ENCODE assay signal across 12 cellular contexts in genomic region chr14:75793806-75794205, GRCh38.
DNase-seq lines count a peak whose midpoint lies in the region; ATAC-seq, FAIRE-seq and TF ChIP-seq lines count a peak whose summit lies in the region.
"Had no signal": no experiment of that assay in that cellular context is flagged by ENCODE, and none has a peak within 500 bp of the region (broad histone marks: within the 10 kb centered on the region; RNA-seq: fewer than 3 reads in every experiment).

No MANE protein-coding gene starts in this region.

- in situ Hi-C loops in GM12878 (cut with MboI) = no loop called here

- no peaks in the 10 kb centered on the region for H3K27me3 Mint-ChIP-seq in GM23338 (ENCODE audit: insufficient read depth, low read depth, poor library complexity)
- H3K27me3 Mint-ChIP-seq in WTC11 (ENCODE audit: low read depth) = no peaks in the 10 kb centered on the region

- peaks cover 1% of the 10 kb centered on the region; the same call in 2 of the 3 replicates for H3K4me1 Mint-ChIP-seq in GM23338
- peaks cover 2% of the 10 kb centered on the region for H3K4me1 Mint-ChIP-seq in WTC11

- H3K4me3 Mint-ChIP-seq in GM23338 = no peak overlapping the region
- H3K4me3 Mint-ChIP-seq in WTC11 = no peak overlapping the region

- H3K36me3 Mint-ChIP-seq in GM23338 (ENCODE audit: low read depth) (peaks cover 34% of the 10 kb centered on the region), WTC11 (peaks cover 21% of the 10 kb centered on the region)

- H3K9me3 ChIP-seq in GM12878 (replicated peaks; ENCODE audit: control insufficient read depth, insufficient read depth, low read length) = no peaks in the 10 kb centered on the region
- no peaks in the 10 kb centered on the region for H3K9me3 ChIP-seq in thyroid gland
- peaks cover 0 to 2% (median 0%) of the 10 kb centered on the region in 4 donors for H3K9me3 ChIP-seq in sigmoid colon

- no peak overlapping the region for H2AFZ ChIP-seq in GM23338
- H2AFZ ChIP-seq in GM12878 (ENCODE audit: control insufficient read depth, low read depth, low read length) = no peak overlapping the region

- no peak overlapping the region for H3K9ac ChIP-seq in GM12878 (ENCODE audit: control insufficient read depth, insufficient read depth, low read length)
- H3K9ac ChIP-seq: BLaER1 had no signal

- POLR2A ChIA-PET in GM12878 (lab: Charles Lee) = interaction anchor here (0.5 kb wide), 1 partner anchor 84 kb away, joined by 7 read pairs; no protein-coding TSS in a partner anchor
- POLR2A ChIA-PET in WTC11 (lab: Charles Lee) = no interaction called here

- H4K20me1 ChIP-seq in GM23338 (replicated peaks; ENCODE audit: insufficient read depth) = no peaks in the 10 kb centered on the region
- H4K20me1 ChIP-seq in GM12878 (ENCODE audit: control insufficient read depth, insufficient read depth) = no peaks in the 10 kb centered on the region
- H4K20me1 ChIP-seq: BLaER1 had no signal

- no peak for TF ChIP-seq RAD21 in GM12878 (IDR thresholded peaks at IDR 0.05; ENCODE audit: insufficient read depth, low read depth, low read length)

- no peaks in the 10 kb centered on the region for H3K36me3 ChIP-seq in GM23338 (ENCODE audit: insufficient read depth)
- no peaks in the 10 kb centered on the region for H3K36me3 ChIP-seq in GM12878 (ENCODE audit: control insufficient read depth in 2 of 2, insufficient read depth in 2 of 2, low read length in 1 of 2)
- no peaks in the 10 kb centered on the region for H3K36me3 ChIP-seq in thyroid gland
- no peaks in the 10 kb centered on the region for H3K36me3 ChIP-seq in sigmoid colon

- no peak overlapping the region for H3K27ac Mint-ChIP-seq in GM23338
- H3K27ac Mint-ChIP-seq in WTC11 = no peak overlapping the region

- H3F3A ChIP-seq in GM23338 (replicated peaks; ENCODE audit: low read depth) = no peaks in the 10 kb centered on the region

- intact Hi-C loops in GM12878 (cut with micrococcal nuclease; ENCODE audit: unreplicated experiment) = no loop called here
- intact Hi-C loops in thyroid gland (cut with DNase I) = no loop called here
- intact Hi-C loops in sigmoid colon (cut with DNase I) = loop anchor here (1.0 to 5.0 kb wide), 3 partner anchors 83 to 188 kb away; no protein-coding TSS in a partner anchor

- peaks cover 5% of the 10 kb centered on the region; the same call in 1 of the 3 replicates for H3K9me3 Mint-ChIP-seq in GM23338
- H3K9me3 Mint-ChIP-seq in WTC11 = peaks cover 23% of the 10 kb centered on the region

- no TSS peak for BruUV-seq in GM12878 (replicated peaks; lab: Mats Ljungman, UMichigan)

- ATAC-seq in GM23338 (no peak), GM12878 (no peak), left lobe of liver (peak; percentile 25), WTC11 (no peak)

- H3K4me3 ChIP-seq in GM23338 (no peak overlapping the region), GM12878 (no peak overlapping the region), thyroid gland (replicated peaks in 1 of 3) (no peak overlapping the region), sigmoid colon (no peak overlapping the region)
- H3K4me3 ChIP-seq: BLaER1 had no signal

- no peaks in the 10 kb centered on the region for H3K79me2 ChIP-seq in GM23338 (replicated peaks; ENCODE audit: insufficient read depth)
- no peaks in the 10 kb centered on the region for H3K79me2 ChIP-seq in GM12878 (ENCODE audit: control insufficient read depth, insufficient read depth, low read length)

- no peak overlapping the region for H3K27ac ChIP-seq in GM23338 (ENCODE audit: low read depth)
- no peak overlapping the region for H3K27ac ChIP-seq in GM12878 (ENCODE audit: control insufficient read depth, insufficient read depth)
- H3K27ac ChIP-seq in thyroid gland = no peak overlapping the region
- H3K27ac ChIP-seq in sigmoid colon = peak overlapping the region in 2 of 4 donors; percentile 31 to 57
- H3K27ac ChIP-seq: BLaER1 had no signal

- H3K27me3 ChIP-seq in GM23338 (ENCODE audit: insufficient read depth) (no peaks in the 10 kb centered on the region), GM12878 (replicated peaks in 1 of 2; ENCODE audit: control insufficient read depth in 2 of 2, insufficient read depth in 2 of 2, low read length in 1 of 2) (no peaks in the 10 kb centered on the region), thyroid gland (no peaks in the 10 kb centered on the region), sigmoid colon (no peaks in the 10 kb centered on the region)
- H3K27me3 ChIP-seq: BLaER1 had no signal

- SMC1A ChIA-PET in GM12878 (lab: Charles Lee; ENCODE audit: uncharacterized antibody, unreplicated experiment) = interaction anchor here (1.1 to 3.9 kb wide), 6 partner anchors 11 to 216 kb away, joined by 4 to 44 read pairs (median 6); no protein-coding TSS in a partner anchor

- TF ChIP-seq EP300 in GM12878 (IDR thresholded peaks at IDR 0.05; ENCODE audit: borderline replicate concordance in 1 of 2, control insufficient read depth in 1 of 2, low read depth in 2 of 2, low read length in 2 of 2) = no peak
- no peak for TF ChIP-seq EP300 in sigmoid colon (IDR thresholded peaks at IDR 0.05)

- CTCF ChIA-PET in GM12878 (lab: Yijun Ruan, JAX) = interaction anchor here (0.8 to 5.4 kb wide), 12 partner anchors 8 to 216 kb away, joined by 3 to 39 read pairs (median 4); partner anchors contain the start of genes FLVCR2 and TGFB3
- CTCF ChIA-PET in WTC11 (lab: Charles Lee) = interaction anchor here (0.7 to 2.2 kb wide), 14 partner anchors 8 to 263 kb away, joined by 3 to 14 read pairs (median 4); no protein-coding TSS in a partner anchor

- no peaks in the 10 kb centered on the region for H3K9me2 ChIP-seq in GM23338 (ENCODE audit: insufficient read depth)

- no peak for TF ChIP-seq POLR2A in GM12878 (IDR thresholded peaks at IDR 0.05; ENCODE audit: low read depth, low read length)
- no peak for TF ChIP-seq POLR2A in thyroid gland (IDR thresholded peaks at IDR 0.05)
- no peak for TF ChIP-seq POLR2A in sigmoid colon (IDR thresholded peaks at IDR 0.05)

- TF ChIP-seq CTCF in GM23338 (conservative IDR thresholded peaks at IDR 0.05; ENCODE audit: low read depth in 2 of 2) (peak; percentile 12 to 30; a peak in 3 of 4 replicates), GM12878 (IDR thresholded peaks at IDR 0.05 in 2 of 3, conservative IDR thresholded peaks at IDR 0.05 in 1 of 3; ENCODE audit: control insufficient read depth in 2 of 3, extremely low read depth in 1 of 3, insufficient read depth in 1 of 3, low read depth in 3 of 3, low read length in 3 of 3) (peak in 2 of 3 experiments; percentile 6 to 17; a peak in 2 of 6 replicates), thyroid gland (IDR thresholded peaks at IDR 0.05) (no peak), sigmoid colon (IDR thresholded peaks at IDR 0.05) (peak in 1 of 4 experiments; percentile 16), WTC11 (IDR thresholded peaks at IDR 0.05) (no peak)

- WGBS in GM12878 (ENCODE audit: insufficient coverage, insufficient replicate concordance, low lambda C conversion rate, missing lambda C conversion rate) = 89% methylated on average over 2 of the region's 2 CpGs
- 75 to 81% methylated on average over 2 of the region's 2 CpGs for WGBS in thyroid gland, 2 donors
- 89 to 92% methylated on average over 2 of the region's 2 CpGs for WGBS in sigmoid colon, 2 donors

- H3K4me2 ChIP-seq in GM23338 (no peak overlapping the region), GM12878 (ENCODE audit: control insufficient read depth, insufficient read depth) (no peak overlapping the region)
- H3K4me2 ChIP-seq: BLaER1 had no signal

- FAIRE-seq in A204.1 (lab: Jason Lieb, UNC) (peak; percentile 67), GM12878 (lab: Jason Lieb, UNC) (no peak)
- FAIRE-seq: keratinocyte had no signal

- DNase-seq in GM23338 (ENCODE audit: low spot score) (peak; percentile 13), GM12878 (ENCODE audit: low read depth, low spot score) (no peak), left lobe of liver (ENCODE audit: low spot score) (no peak), thyroid gland (no peak), sigmoid colon (no peak), WTC11 (ENCODE audit: low spot score) (no peak)
- no peak for DNase-seq in activated naive CD4-positive, alpha-beta T cell treated with Interleukin-2 at 50 U/mL for 16 hours
- DNase-seq: activated CD4-positive, CD25-positive, alpha-beta regulatory T cell treated with anti-CD3 and anti-CD28 coated beads, Interleukin-2, amount 50 U/mL, for 72 hours; NCI-H1436 had no signal

- RAD21 ChIA-PET in GM12878 (lab: Charles Lee; ENCODE audit: unreplicated experiment) = interaction anchor here (0.7 to 3.6 kb wide), 4 partner anchors 26 to 488 kb away, joined by 3 to 25 read pairs (median 10); partner anchors contain the start of gene TGFB3

- H3K4me1 ChIP-seq in GM23338 (ENCODE audit: insufficient read depth) (peaks cover 3% of the 10 kb centered on the region; the same call in 1 of the 2 replicates), GM12878 (ENCODE audit: control insufficient read depth, insufficient read depth, low read length) (no peaks in the 10 kb centered on the region), thyroid gland (no peaks in the 10 kb centered on the region), sigmoid colon (peaks cover 0 to 10% (median 1%) of the 10 kb centered on the region in 4 donors)
- H3K4me1 ChIP-seq: BLaER1 had no signal

TF ChIP-seq in GM23338, 12 proteins besides CTCF, POLR2A, EP300 and RAD21 (continues in another document):
- TF ChIP-seq ZNF331 (CRISPR knock-in tag; IDR thresholded peaks at IDR 0.05; ENCODE audit: low read depth) = no peak

TF ChIP-seq in WTC11, 78 proteins besides CTCF, POLR2A, EP300 and RAD21 (continues in another document):
- TF ChIP-seq TCF7 (CRISPR knock-in tag; IDR thresholded peaks at IDR 0.05; ENCODE audit: low read depth) (no peak), CREM (CRISPR knock-in tag; IDR thresholded peaks at IDR 0.05) (no peak), AR (CRISPR knock-in tag; IDR thresholded peaks at IDR 0.05) (no peak), ZNF121 (CRISPR knock-in tag; IDR thresholded peaks at IDR 0.05) (no peak), NR3C1 (CRISPR knock-in tag; conservative IDR thresholded peaks at IDR 0.05; ENCODE audit: low read depth) (no peak)

Comparison
In these comparisons a context has a peak if more than half of its experiments do, and no peak if none do; other contexts are left out.
1. CTCF ChIP-seq: peak in GM23338 (2 of 2) and GM12878 (2 of 3); none in thyroid gland (0 of 6) and WTC11 (single experiment).